In genomic region chr1:44803062-44803311, GRCh38 we compare ENCODE assay signal across 11 cellular contexts. TPM values are rescaled to one million over a fixed set of nuclear protein-coding genes. Genes with fewer than 3 reads are reported as not detected.
A peak's percentile ranks its signal among the peaks of the same experiment; 100 is the strongest.
DNase-seq lines count a peak whose midpoint lies in the region; ATAC-seq, FAIRE-seq and TF ChIP-seq lines count a peak whose summit lies in the region.
"Had no signal": no experiment of that assay in that cellular context is flagged by ENCODE, and none has a peak within 500 bp of the region (broad histone marks: within the 10 kb centered on the region; RNA-seq: fewer than 3 reads in every experiment).

No MANE protein-coding gene starts in this region.

- in situ Hi-C loops in K562 (cut with MboI), result loop anchor here (10.0 kb wide), 1 partner anchor 692 kb away; the partner anchor contains the start of gene TESK2

- H3K9me3 ChIP-seq in heart right ventricle (no peaks in the 10 kb centered on the region), K562 (replicated peaks; ENCODE audit: control insufficient read depth, insufficient read depth, low read depth, low read length) (no peaks in the 10 kb centered on the region), mucosa of stomach (ENCODE audit: control insufficient read depth, low read length) (no peaks in the 10 kb centered on the region), upper lobe of right lung (no peaks in the 10 kb centered on the region)

- no peaks in the 10 kb centered on the region for H4K20me1 ChIP-seq in K562 (replicated peaks; ENCODE audit: control insufficient read depth, insufficient read depth, low read length)

- H3K27me3 ChIP-seq in heart right ventricle (no peaks in the 10 kb centered on the region), K562 (ENCODE audit: control insufficient read depth in 2 of 2, insufficient read depth in 2 of 2, low read length in 2 of 2) (no peaks in the 10 kb centered on the region; a peak in 1 of 5 replicates), mucosa of stomach (ENCODE audit: control insufficient read depth, insufficient read depth, low read length) (no peaks in the 10 kb centered on the region), upper lobe of right lung (no peaks in the 10 kb centered on the region)

- WGBS in heart right ventricle, 2 donors, result 89 to 92% methylated on average over 9 of the region's 9 CpGs
- WGBS in K562 (ENCODE audit: insufficient coverage, low coverage, missing lambda C conversion rate), result 92% methylated on average over 9 of the region's 9 CpGs

- H3K4me3 ChIP-seq in heart right ventricle (peak overlapping the region in 5 of 10 donors; percentile 77 to 98 (median 89)), K562 (no peak overlapping the region), mucosa of stomach (ENCODE audit: low read length) (no peak overlapping the region), upper lobe of right lung (peak overlapping the region; percentile 84)

- DNase-seq in heart right ventricle, result no peak
- DNase-seq in Right ventricle myocardium superior, result no peak
- no peak for DNase-seq in K562 (ENCODE audit: extremely low read depth in 1 of 4, low spot score in 3 of 4)
- no peak for DNase-seq in upper lobe of right lung
- DNase-seq in NCI-H510A treated with DMSO at 0.1 percent for 48 hours (lab: John Stamatoyannopoulos, UW), result no peak
- DNase-seq: stimulated activated CD4-positive, alpha-beta T cell treated with anti-CD3 and anti-CD28 coated beads, Interleukin-2, amount 100 ng/mL, for 48 hours had no signal

- no peak for ATAC-seq in heart right ventricle
- no peak for ATAC-seq in Right ventricle myocardium superior (ENCODE audit: poor library complexity)
- no peak for ATAC-seq in K562
- ATAC-seq in upper lobe of right lung, result no peak
- ATAC-seq in HG02798 (IDR thresholded peaks at IDR 0.05; ENCODE audit: poor library complexity, unreplicated experiment), result no peak
- ATAC-seq in HG03159 (IDR thresholded peaks at IDR 0.05; ENCODE audit: unreplicated experiment), result no peak
- ATAC-seq: left lobe of liver had no signal

- no peak for TF ChIP-seq RAD21 in K562 (CRISPR knock-in tag; conservative IDR thresholded peaks at IDR 0.05 in 1 of 2, IDR thresholded peaks at IDR 0.05 in 1 of 2)

- TF ChIP-seq EP300 in K562 (IDR thresholded peaks at IDR 0.05; ENCODE audit: low read length), result no peak

- no peak overlapping the region for H3K4me2 ChIP-seq in K562 (ENCODE audit: insufficient read depth, low read length)

- POLR2A ChIA-PET in K562 (lab: Yijun Ruan, JAX), result interaction anchor here (0.6 to 16.9 kb wide), 9 partner anchors 12 to 714 kb away, joined by 3 to 594 read pairs (median 4); partner anchors contain the start of gene BEST4

- TF ChIP-seq POLR2A in K562 (conservative IDR thresholded peaks at IDR 0.05), result no peak; the same call in 1 of the 2 replicates

- no peak overlapping the region for H2AFZ ChIP-seq in K562 (ENCODE audit: low read depth, low read length)

- H3K4me1 ChIP-seq in heart right ventricle (peaks cover 32 to 78% (median 70%) of the 10 kb centered on the region in 9 donors), K562 (replicated peaks in 1 of 2; ENCODE audit: control insufficient read depth in 2 of 2, insufficient read depth in 2 of 2, low read length in 2 of 2) (peaks cover 41 to 78% of the 10 kb centered on the region in 2 experiments), mucosa of stomach (ENCODE audit: control insufficient read depth, insufficient read depth, low read length) (peaks cover 46% of the 10 kb centered on the region), upper lobe of right lung (peaks cover 55% of the 10 kb centered on the region)

- peaks cover 22% of the 10 kb centered on the region for H3K79me2 ChIP-seq in K562 (ENCODE audit: control insufficient read depth, insufficient read depth, low read length)

- H3K9ac ChIP-seq in K562 (ENCODE audit: insufficient read depth in 1 of 2, low read depth in 2 of 2, low read length in 2 of 2), result peak overlapping the region in 1 of 2 experiments; percentile 50; a peak in 2 of 4 replicates
- peak overlapping the region; percentile 23 for H3K9ac ChIP-seq in mucosa of stomach (ENCODE audit: low read length)

- H3K36me3 ChIP-seq in heart right ventricle (peaks cover 0 to 48% (median 23%) of the 10 kb centered on the region in 9 donors), K562 (ENCODE audit: control insufficient read depth, insufficient read depth, low read length) (peaks cover 52% of the 10 kb centered on the region), mucosa of stomach (ENCODE audit: control insufficient read depth, insufficient read depth, low read length) (peaks cover 20% of the 10 kb centered on the region), upper lobe of right lung (peaks cover 44% of the 10 kb centered on the region)

- TF ChIP-seq CTCF in heart right ventricle (IDR thresholded peaks at IDR 0.05), result no peak
- TF ChIP-seq CTCF in K562 (IDR thresholded peaks at IDR 0.05 in 2 of 3, conservative IDR thresholded peaks at IDR 0.05 in 1 of 3; ENCODE audit: insufficient read depth in 2 of 3, low read depth in 1 of 3, low read length in 3 of 3), result no peak
- no peak for TF ChIP-seq CTCF in upper lobe of right lung (IDR thresholded peaks at IDR 0.05)

- no TSS peak for BruUV-seq in K562 (replicated peaks; lab: Mats Ljungman, UMichigan)

- H3K27ac ChIP-seq in heart right ventricle (peak overlapping the region in 9 of 10 donors; percentile 47 to 100 (median 97)), K562 (ENCODE audit: extremely low read depth, low read depth, low read length) (no peak overlapping the region), upper lobe of right lung (peak overlapping the region; percentile 15)

- intact Hi-C loops in heart right ventricle (cut with DNase I), result loop anchor here in 1 of 10 donors (5.0 kb wide), 1 partner anchor 34 kb away; no protein-coding TSS in a partner anchor
- intact Hi-C loops in Right ventricle myocardium superior (cut with DNase I), result no loop called here
- intact Hi-C loops in K562 (cut with micrococcal nuclease), result loop anchor here (10.0 kb wide), 1 partner anchor 168 kb away; no protein-coding TSS in a partner anchor
- intact Hi-C loops in upper lobe of right lung (cut with DNase I), result no loop called here

- CTCF ChIA-PET in K562 (lab: Yijun Ruan, JAX; ENCODE audit: low intra/inter-chr PET ratio), result no interaction called here

- H3K9me1 ChIP-seq in K562 (ENCODE audit: control insufficient read depth, insufficient read depth, low read length), result peaks cover 5% of the 10 kb centered on the region

- no peak for FAIRE-seq in K562 (lab: Jason Lieb, UNC)
- FAIRE-seq: RCC 7860 had no signal

RNA-seq across cellular contexts. Expression of gene PLK3, which starts 2.8 kb away (rescaled TPM):
- total RNA-seq in heart right ventricle, result 10 to 100 TPM in 1 of 10 donors, 1 to 10 TPM in 9; 2.9 to 10.3 (median 6.8) TPM
- polyA plus RNA-seq in heart right ventricle, result 10 to 100 TPM in 1 of 2 donors, 1 to 10 TPM in 1; 8.7 to 12.7 TPM
- 6.2 TPM for total RNA-seq in Right ventricle myocardium superior
- total RNA-seq in K562 (2011; cell fraction: chromatin; rRNA removed; ENCODE audit: low replicate concordance), result 66.7 and 212 TPM in 2 replicates
- 133 and 170 TPM in 2 replicates for total RNA-seq in K562 (2011; cell fraction: nucleolus; rRNA removed)
- 70.2 and 84.7 TPM in 2 replicates for total RNA-seq in K562 (2011; cell fraction: nucleoplasm; rRNA removed)
- 15.3 and 17.4 TPM in 2 replicates for total RNA-seq in K562 (2014; rRNA removed)
- total RNA-seq in K562 (2014; rRNA removed; fragmentation: Illumina TruSeq; extraction: Trizol), result 5.2 and 6.6 TPM in 2 replicates
- 5.8 and 7.7 TPM in 2 replicates for total RNA-seq in K562 (2015; rRNA removed; fragmentation: Illumina TruSeq; extraction: Trizol)
- total RNA-seq in K562 (2021), result 17.9 and 19.3 TPM in 2 replicates
- polyA plus RNA-seq in K562 (2011; rRNA removed), result 11.0 and 15.5 TPM in 2 replicates
- 14.0 and 19.5 TPM in 2 replicates for polyA plus RNA-seq in K562 (2011; cell fraction: cytosol; rRNA removed)
- polyA plus RNA-seq in K562 (2011; cell fraction: nucleus; rRNA removed), result 73.9 and 132 TPM in 2 replicates
- polyA plus RNA-seq in K562 (2012), result 10.1 and 18.5 TPM in 2 replicates
- polyA plus RNA-seq in K562 (2014; fragmentation: Illumina TruSeq; extraction: Trizol), result 12.2 and 14.0 TPM in 2 replicates
- polyA plus RNA-seq in K562 (2014; fragmentation: Nextera tagmentation; extraction: Ambion mirVana), result 1 to 10 TPM in 1 of 2 experiments, under 1 TPM in 1; 0.52 to 1.9 TPM
- 22.7 and 24.2 TPM in 2 replicates for polyA plus RNA-seq in K562 (2014; rRNA removed)
- polyA minus RNA-seq in K562 (2011; rRNA and poly(A)+ RNA removed), result 5.5 and 7.4 TPM in 2 replicates
- 7.5 and 8.9 TPM in 2 replicates for polyA minus RNA-seq in K562 (2011; cell fraction: cytosol; rRNA and poly(A)+ RNA removed)
- 34.8 and 42.1 TPM in 2 replicates for polyA minus RNA-seq in K562 (2011; cell fraction: nucleus; rRNA and poly(A)+ RNA removed)
- 38.8 TPM for total RNA-seq in upper lobe of right lung

RNA-seq across cellular contexts. Expression of gene DYNLT4, which starts 4.2 kb away (rescaled TPM):
- total RNA-seq in heart right ventricle (1 to 10 TPM in 3 of 10 donors, under 1 TPM in 5, not detected in 2; 0.51 to 2.0 (median 0.71) TPM), Right ventricle myocardium superior (1.1 TPM), K562 (2014; rRNA removed) (0.73 TPM in 1 of 2 replicates, not detected in the other), K562 (2014; rRNA removed; fragmentation: Illumina TruSeq; extraction: Trizol) (not detected in 2 replicates), K562 (2015; rRNA removed; fragmentation: Illumina TruSeq; extraction: Trizol) (not detected in 2 replicates), K562 (2021) (0.29 TPM in 1 of 2 replicates, not detected in the other), upper lobe of right lung (not detected)
- polyA plus RNA-seq in heart right ventricle (1 to 10 TPM in 1 of 2 donors, under 1 TPM in 1; 0.59 to 1.8 TPM), K562 (2011; rRNA removed) (0.11 TPM in 1 of 2 replicates, not detected in the other), K562 (2014; fragmentation: Illumina TruSeq; extraction: Trizol) (not detected in 2 replicates), K562 (2014; fragmentation: Nextera tagmentation; extraction: Ambion mirVana) (not detected), K562 (2014; rRNA removed) (not detected in 2 replicates)
- not detected in 2 replicates for total RNA-seq in K562 (2011; cell fraction: chromatin; rRNA removed; ENCODE audit: low replicate concordance)
- total RNA-seq in K562 (2011; cell fraction: nucleolus; rRNA removed), result 0.83 and 2.2 TPM in 2 replicates
- 0.59 TPM in 1 of 2 replicates, not detected in the other for total RNA-seq in K562 (2011; cell fraction: nucleoplasm; rRNA removed)
- 0.13 TPM in 1 of 2 replicates, not detected in the other for polyA plus RNA-seq in K562 (2011; cell fraction: cytosol; rRNA removed)
- 0.38 and 0.57 TPM in 2 replicates for polyA plus RNA-seq in K562 (2011; cell fraction: nucleus; rRNA removed)
- 0.10 and 0.18 TPM in 2 replicates for polyA plus RNA-seq in K562 (2012)
- polyA minus RNA-seq in K562 (2011; rRNA and poly(A)+ RNA removed), result not detected in 2 replicates
- polyA minus RNA-seq in K562 (2011; cell fraction: cytosol; rRNA and poly(A)+ RNA removed), result not detected in 2 replicates
- 0.44 and 0.54 TPM in 2 replicates for polyA minus RNA-seq in K562 (2011; cell fraction: nucleus; rRNA and poly(A)+ RNA removed)

RNA-seq across cellular contexts. Expression of gene BTBD19, which starts 5.3 kb away (rescaled TPM):
- total RNA-seq in heart right ventricle, result 1 to 10 TPM; 1.8 to 4.1 (median 3.2) TPM
- 10 to 100 TPM in 1 of 2 donors, 1 to 10 TPM in 1; 2.2 to 12.5 TPM for polyA plus RNA-seq in heart right ventricle
- total RNA-seq in Right ventricle myocardium superior, result 1.9 TPM
- 7.6 and 19.8 TPM in 2 replicates for total RNA-seq in K562 (2011; cell fraction: chromatin; rRNA removed; ENCODE audit: low replicate concordance)
- 8.9 and 14.7 TPM in 2 replicates for total RNA-seq in K562 (2011; cell fraction: nucleolus; rRNA removed)
- total RNA-seq in K562 (2011; cell fraction: nucleoplasm; rRNA removed), result 8.6 and 18.8 TPM in 2 replicates
- 0.73 and 1.5 TPM in 2 replicates for total RNA-seq in K562 (2014; rRNA removed)
- 0.32 and 0.76 TPM in 2 replicates for total RNA-seq in K562 (2014; rRNA removed; fragmentation: Illumina TruSeq; extraction: Trizol)
- total RNA-seq in K562 (2015; rRNA removed; fragmentation: Illumina TruSeq; extraction: Trizol), result 0.41 and 0.72 TPM in 2 replicates
- total RNA-seq in K562 (2021), result 1.7 and 2.0 TPM in 2 replicates
- 1.4 and 1.5 TPM in 2 replicates for polyA plus RNA-seq in K562 (2011; rRNA removed)
- 0.86 and 1.3 TPM in 2 replicates for polyA plus RNA-seq in K562 (2011; cell fraction: cytosol; rRNA removed)
- 5.9 and 14.9 TPM in 2 replicates for polyA plus RNA-seq in K562 (2011; cell fraction: nucleus; rRNA removed)
- 1.6 and 2.0 TPM in 2 replicates for polyA plus RNA-seq in K562 (2012)
- 0.95 and 1.4 TPM in 2 replicates for polyA plus RNA-seq in K562 (2014; fragmentation: Illumina TruSeq; extraction: Trizol)
- under 1 TPM; 0.22 to 0.38 TPM for polyA plus RNA-seq in K562 (2014; fragmentation: Nextera tagmentation; extraction: Ambion mirVana)
- 1.8 and 1.9 TPM in 2 replicates for polyA plus RNA-seq in K562 (2014; rRNA removed)
- 0.75 and 1.1 TPM in 2 replicates for polyA minus RNA-seq in K562 (2011; rRNA and poly(A)+ RNA removed)
- 1.8 TPM in 1 of 2 replicates, not detected in the other for polyA minus RNA-seq in K562 (2011; cell fraction: cytosol; rRNA and poly(A)+ RNA removed)
- 4.9 and 5.0 TPM in 2 replicates for polyA minus RNA-seq in K562 (2011; cell fraction: nucleus; rRNA and poly(A)+ RNA removed)
- total RNA-seq in upper lobe of right lung, result 9.2 TPM

RNA-seq across cellular contexts. Expression of gene BEST4, which starts 15.0 kb away (rescaled TPM):
- under 1 TPM in 5 of 10 donors, not detected in 5; 0.11 to 0.31 (median 0.16) TPM for total RNA-seq in heart right ventricle
- under 1 TPM; 0.07 to 0.44 TPM for polyA plus RNA-seq in heart right ventricle
- not detected for total RNA-seq in Right ventricle myocardium superior
- 0.23 TPM in 1 of 2 replicates, not detected in the other for total RNA-seq in K562 (2011; cell fraction: chromatin; rRNA removed; ENCODE audit: low replicate concordance)
- total RNA-seq in K562 (2011; cell fraction: nucleolus; rRNA removed), result not detected in 2 replicates
- total RNA-seq in K562 (2011; cell fraction: nucleoplasm; rRNA removed), result 0.38 TPM in 1 of 2 replicates, not detected in the other
- total RNA-seq in K562 (2014; rRNA removed), result not detected in 2 replicates
- total RNA-seq in K562 (2014; rRNA removed; fragmentation: Illumina TruSeq; extraction: Trizol), result not detected in 2 replicates
- total RNA-seq in K562 (2015; rRNA removed; fragmentation: Illumina TruSeq; extraction: Trizol), result not detected in 2 replicates
- total RNA-seq in K562 (2021), result not detected in 2 replicates
- polyA plus RNA-seq in K562 (2011; rRNA removed), result 0.05 and 0.07 TPM in 2 replicates
- 0.07 and 0.13 TPM in 2 replicates for polyA plus RNA-seq in K562 (2011; cell fraction: cytosol; rRNA removed)
- polyA plus RNA-seq in K562 (2011; cell fraction: nucleus; rRNA removed), result 0.24 and 0.60 TPM in 2 replicates
- polyA plus RNA-seq in K562 (2012), result 0.04 and 0.06 TPM in 2 replicates
- not detected in 2 replicates for polyA plus RNA-seq in K562 (2014; fragmentation: Illumina TruSeq; extraction: Trizol)
- not detected for polyA plus RNA-seq in K562 (2014; fragmentation: Nextera tagmentation; extraction: Ambion mirVana)
- 0.11 TPM in 1 of 2 replicates, not detected in the other for polyA plus RNA-seq in K562 (2014; rRNA removed)
- polyA minus RNA-seq in K562 (2011; rRNA and poly(A)+ RNA removed), result not detected in 2 replicates
- polyA minus RNA-seq in K562 (2011; cell fraction: cytosol; rRNA and poly(A)+ RNA removed), result not detected in 2 replicates
- polyA minus RNA-seq in K562 (2011; cell fraction: nucleus; rRNA and poly(A)+ RNA removed), result not detected in 2 replicates
- not detected for total RNA-seq in upper lobe of right lung

RNA-seq across cellular contexts. Expression of gene RPS8, which starts 27.6 kb away (rescaled TPM):
- total RNA-seq in heart right ventricle (1,000 to 10,000 TPM in 1 of 10 donors, 100 to 1,000 TPM in 9; 587 to 1,039 (median 681) TPM), Right ventricle myocardium superior (674 TPM), K562 (2014; rRNA removed) (3,851 and 4,431 TPM in 2 replicates), K562 (2014; rRNA removed; fragmentation: Illumina TruSeq; extraction: Trizol) (2,850 and 3,258 TPM in 2 replicates), K562 (2015; rRNA removed; fragmentation: Illumina TruSeq; extraction: Trizol) (3,074 and 3,307 TPM in 2 replicates), K562 (2021) (3,109 and 3,518 TPM in 2 replicates), upper lobe of right lung (1,338 TPM)
- polyA plus RNA-seq in heart right ventricle (1,000 to 10,000 TPM; 1,461 to 1,942 TPM), K562 (2011; rRNA removed) (2,871 and 3,497 TPM in 2 replicates), K562 (2014; fragmentation: Illumina TruSeq; extraction: Trizol) (2,545 and 2,717 TPM in 2 replicates), K562 (2014; fragmentation: Nextera tagmentation; extraction: Ambion mirVana) (1,000 to 10,000 TPM; 2,431 to 2,562 TPM), K562 (2014; rRNA removed) (3,694 and 4,168 TPM in 2 replicates)
- total RNA-seq in K562 (2011; cell fraction: chromatin; rRNA removed; ENCODE audit: low replicate concordance), result 542 and 786 TPM in 2 replicates
- total RNA-seq in K562 (2011; cell fraction: nucleolus; rRNA removed), result 948 and 967 TPM in 2 replicates
- 930 and 1,480 TPM in 2 replicates for total RNA-seq in K562 (2011; cell fraction: nucleoplasm; rRNA removed)
- 2,484 and 3,204 TPM in 2 replicates for polyA plus RNA-seq in K562 (2011; cell fraction: cytosol; rRNA removed)
- 1,065 and 1,968 TPM in 2 replicates for polyA plus RNA-seq in K562 (2011; cell fraction: nucleus; rRNA removed)
- polyA plus RNA-seq in K562 (2012), result 3,267 and 3,835 TPM in 2 replicates
- polyA minus RNA-seq in K562 (2011; rRNA and poly(A)+ RNA removed), result 1,274 and 1,304 TPM in 2 replicates
- polyA minus RNA-seq in K562 (2011; cell fraction: cytosol; rRNA and poly(A)+ RNA removed), result 927 and 1,052 TPM in 2 replicates
- polyA minus RNA-seq in K562 (2011; cell fraction: nucleus; rRNA and poly(A)+ RNA removed), result 256 and 454 TPM in 2 replicates
